In the genomic region with DNA sequence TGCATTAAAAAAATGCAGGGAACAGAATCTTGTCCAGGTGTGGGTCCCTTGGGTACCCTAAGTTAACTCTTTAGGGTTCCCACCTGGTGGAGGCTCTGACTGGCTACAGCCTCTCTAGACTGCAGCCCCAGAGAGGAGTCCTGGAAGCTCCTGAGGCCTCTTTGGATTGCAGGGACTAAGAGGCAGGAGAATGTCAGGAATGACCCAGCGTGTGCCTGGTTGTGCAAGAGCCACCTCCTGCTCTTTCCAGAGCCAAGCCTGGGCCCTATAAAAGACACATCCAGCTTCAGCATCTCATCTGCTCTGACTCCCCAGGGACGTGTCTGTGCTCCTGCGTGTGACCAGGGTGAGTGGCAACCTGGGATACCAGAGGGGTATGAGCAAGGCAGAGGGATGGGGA, we compare ENCODE assay signal across 20 cellular contexts. TPM values are rescaled to one million over a fixed set of nuclear protein-coding genes. Genes with fewer than 3 reads are reported as not detected.
"Had no signal": no experiment of that assay in that cellular context is flagged by ENCODE, and none has a peak within 500 bp of the region (broad histone marks: within the 10 kb centered on the region; RNA-seq: fewer than 3 reads in every experiment).

A gene with protein sequence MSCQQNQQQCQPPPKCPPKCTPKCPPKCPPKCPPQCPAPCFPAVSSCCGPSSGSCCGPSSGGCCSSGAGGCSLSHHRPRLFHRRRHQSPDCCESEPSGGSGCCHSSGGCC (plus strand): TSS at position 297 of the 400 bp plus-strand sequence. CDS start 737 bp downstream, outside the sequence.

RNA-seq across cellular contexts. Expression of the gene that starts here (rescaled TPM):
- total RNA-seq: activated naive CD4-positive, alpha-beta T cell treated with anti-CD3 and anti-CD28 coated beads for 36 hours; activated naive CD4-positive, alpha-beta T cell treated with anti-CD3 and anti-CD28 coated beads, Interleukin-2, amount 50 U/mL, for 72 hours; activated naive CD8-positive, alpha-beta T cell treated with anti-CD3 and anti-CD28 coated beads for 36 hours; activated naive CD8-positive, alpha-beta T cell treated with anti-CD3 and anti-CD28 coated beads, Interleukin-2, amount 10 ng/mL, durations not matched to agents 7 days and 5 days; activated T-cell treated with anti-CD3 and anti-CD28 coated beads, Interleukin-2, amount 50 U/mL, for 4 hours; activated T-cell treated with anti-CD3 and anti-CD28 coated beads, Interleukin-2, amount 50 U/mL, for 72 hours; activated T-helper 1 cell treated with anti-CD3 and anti-CD28 coated beads, Interleukin-12 subunit alpha, Interleukin-12 subunit beta, Interleukin-2, Interleukin-4 antibody, amounts not matched to agents 30 ng/mL and 10 ng/mL and 1 ng/mL, durations not matched to agents 14 hours and 24 hours and 36 hours; activated T-helper 17 cell treated with anti-CD3 and anti-CD28 coated beads, Interleukin-2, amount 50 U/mL, for 72 hours; activated T-helper 2 cell treated with anti-CD3 and anti-CD28 coated beads, Interferon-gamma antibody, Interleukin-2, Interleukin-4, amounts not matched to agents 10 μg/mL and 5 μg/mL and 100 μg/mL, durations not matched to agents 14 hours and 24 hours and 36 hours; adrenal gland; aorta; ascending aorta; astrocyte; body of pancreas; breast epithelium; bronchial epithelial cell; cardiac muscle cell; cardiac septum; cerebellum had no signal
- polyA plus RNA-seq: adipose tissue, adrenal gland, aorta, cardiac muscle cell had no signal
